1 cellular context compared by ENCODE assay signal in genomic region chr7:35593896-35594295, GRCh38.
A peak's percentile ranks its signal among the peaks of the same experiment; 100 is the strongest.
TF ChIP-seq lines count a peak whose summit lies in the region.

No MANE protein-coding gene starts in this region.

TF ChIP-seq in K562, 482 proteins besides CTCF, POLR2A, EP300 and RAD21 (continued from another document):
- TF ChIP-seq TFAP4 (CRISPR knock-in tag; IDR thresholded peaks at IDR 0.05; ENCODE audit: borderline replicate concordance) (peak; percentile 80), ZNF24 (IDR thresholded peaks at IDR 0.05) (no peak)
